26 cellular contexts compared by ENCODE assay signal in the genomic region with DNA sequence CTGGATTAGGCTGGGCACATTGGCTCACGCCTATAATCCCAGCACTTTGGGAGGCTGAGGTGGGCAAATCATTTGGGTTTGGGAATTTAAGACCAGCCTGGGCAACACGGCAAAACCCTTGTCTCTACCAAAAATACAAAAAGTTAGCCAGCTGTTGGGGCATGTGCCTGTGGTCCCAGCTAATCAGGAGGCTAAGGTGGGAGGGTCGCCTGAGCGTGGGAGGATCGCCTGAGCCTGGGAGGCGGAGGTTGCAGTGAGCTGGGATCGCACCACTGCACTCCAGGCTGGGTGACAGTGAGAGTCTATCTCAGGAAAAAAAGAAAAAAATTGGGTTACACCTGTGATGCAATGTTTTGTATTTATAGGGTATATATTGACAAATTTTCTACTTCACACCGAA.
"Had no signal": no experiment of that assay in that cellular context is flagged by ENCODE, and none has a peak within 500 bp of the region (broad histone marks: within the 10 kb centered on the region; RNA-seq: fewer than 3 reads in every experiment).

No MANE protein-coding gene starts in this region.

- H3K9me3 ChIP-seq: gastroesophageal sphincter, heart left ventricle, left lung, mucosa of descending colon, right lobe of liver, stomach, thyroid gland had no signal

- H3K27me3 ChIP-seq: foreskin keratinocyte, gastroesophageal sphincter, heart left ventricle, hepatocyte, left lung, right lobe of liver, stomach, thyroid gland had no signal

- DNase-seq: effector memory CD8-positive, alpha-beta T cell; foreskin keratinocyte; heart left ventricle; kidney; left lung; mesenchymal stem cell; mucosa of descending colon; naive B cell; right lobe of liver; small intestine; stimulated activated CD4-positive, alpha-beta T cell treated with anti-CD3 and anti-CD28 coated beads, Interleukin-12 subunit alpha, Interleukin-12 subunit beta, amount 100 ng/mL, for 4 hours; stimulated activated CD4-positive, alpha-beta T cell treated with anti-CD3 and anti-CD28 coated beads, Interleukin-1b, Interleukin-23, amount 100 ng/mL, for 48 hours; stimulated activated CD4-positive, alpha-beta T cell treated with anti-CD3 and anti-CD28 coated beads, Interleukin-4, amount 100 ng/mL, for 1 hour; stimulated activated naive CD4-positive, alpha-beta T cell treated with Interleukin-2 at 50 U/mL for 16 hours; stomach; thyroid gland had no signal

- H3K27ac Mint-ChIP-seq: effector memory CD8-positive, alpha-beta T cell; mesothelial cell of epicardium; progenitor cell of endocrine pancreas; stimulated activated effector memory CD8-positive, alpha-beta T cell treated with anti-CD3 and anti-CD28 coated beads, Interleukin-12 subunit alpha, Interleukin-12 subunit beta, amount 100 ng/mL, for 72 hours; type B pancreatic cell had no signal

- H2AFZ ChIP-seq: hepatocyte, parathyroid adenoma had no signal

- H3K27me3 Mint-ChIP-seq: effector memory CD8-positive, alpha-beta T cell; naive B cell; natural killer cell treated with Interleukin-12 subunit alpha and Interleukin-12 subunit beta and Interleukin-15 and Interleukin-18, amount 100 ng/mL, for 72 hours; progenitor cell of endocrine pancreas; type B pancreatic cell had no signal

- H3K27ac ChIP-seq: coronary artery, foreskin keratinocyte, gastroesophageal sphincter, hepatocyte, parathyroid adenoma, right lobe of liver, thyroid gland had no signal

- H3K9me3 Mint-ChIP-seq: effector memory CD8-positive, alpha-beta T cell; mesothelial cell of epicardium; naive B cell; natural killer cell treated with Interleukin-12 subunit alpha and Interleukin-12 subunit beta and Interleukin-15 and Interleukin-18, amount 100 ng/mL, for 72 hours; neural crest cell; stimulated activated effector memory CD8-positive, alpha-beta T cell treated with anti-CD3 and anti-CD28 coated beads, Interleukin-12 subunit alpha, Interleukin-12 subunit beta, amount 100 ng/mL, for 72 hours; type B pancreatic cell had no signal

- H3K4me2 ChIP-seq: hepatocyte had no signal

- ATAC-seq: effector memory CD8-positive, alpha-beta T cell; foreskin keratinocyte; gastroesophageal sphincter; heart left ventricle; mucosa of descending colon; natural killer cell treated with Interleukin-12 subunit alpha and Interleukin-12 subunit beta and Interleukin-15 and Interleukin-18, amount 100 ng/mL, for 72 hours; stimulated activated effector memory CD8-positive, alpha-beta T cell treated with anti-CD3 and anti-CD28 coated beads, Interleukin-12 subunit alpha, Interleukin-12 subunit beta, amount 100 ng/mL, for 72 hours had no signal

- H3K4me3 ChIP-seq: coronary artery, gastroesophageal sphincter, heart left ventricle, hepatocyte, left lung, mucosa of descending colon, right lobe of liver, stomach, thyroid gland had no signal

- H3K4me3 Mint-ChIP-seq: effector memory CD8-positive, alpha-beta T cell; mesothelial cell of epicardium; natural killer cell treated with Interleukin-12 subunit alpha and Interleukin-12 subunit beta and Interleukin-15 and Interleukin-18, amount 100 ng/mL, for 72 hours; neural crest cell; stimulated activated effector memory CD8-positive, alpha-beta T cell treated with anti-CD3 and anti-CD28 coated beads, Interleukin-12 subunit alpha, Interleukin-12 subunit beta, amount 100 ng/mL, for 72 hours; type B pancreatic cell had no signal

- H3K36me3 Mint-ChIP-seq: naive B cell had no signal
